19 cellular contexts compared by ENCODE assay signal in genomic region chr11:130470832-130471706, GRCh38. TPM values are rescaled to one million over a fixed set of nuclear protein-coding genes. Genes with fewer than 3 reads are reported as not detected.
DNase-seq lines count a peak whose midpoint lies in the region; ATAC-seq, FAIRE-seq and TF ChIP-seq lines count a peak whose summit lies in the region.
"Had no signal": no experiment of that assay in that cellular context is flagged by ENCODE, and none has a peak within 500 bp of the region (broad histone marks: within the 10 kb centered on the region; RNA-seq: fewer than 3 reads in every experiment).

No MANE protein-coding gene starts in this region.

- H3K27ac ChIP-seq in left ventricle myocardium inferior (replicated peaks) (peak overlapping the region; percentile 55), heart right ventricle (peak overlapping the region in 1 of 10 donors; percentile 31), K562 (ENCODE audit: extremely low read depth, low read depth, low read length) (no peak overlapping the region), neural progenitor cell (no peak overlapping the region), vagina (no peak overlapping the region), hepatocyte (no peak overlapping the region)
- H3K27ac ChIP-seq: C4-2B had no signal

- DNase-seq in left ventricle myocardium inferior: no peak
- no peak for DNase-seq in heart right ventricle
- no peak for DNase-seq in K562 (ENCODE audit: extremely low read depth in 1 of 4, low spot score in 3 of 4)
- no peak for DNase-seq in neural progenitor cell (ENCODE audit: low spot score)
- peak; percentile 67 to 72 for DNase-seq in vagina (ENCODE audit: extremely low spot score in 2 of 2)
- no peak for DNase-seq in hepatocyte (ENCODE audit: low spot score)
- no peak for DNase-seq in HAP-1 (ENCODE audit: low spot score in 2 of 2)
- no peak for DNase-seq in retina
- DNase-seq: BE2C; CD4-positive, alpha-beta memory T cell; GF-D8; HCEC 1CT; HFFc6 had no signal

- peaks cover 88% of the 10 kb centered on the region for H3K36me3 ChIP-seq in left ventricle myocardium inferior
- peaks cover 0 to 91% (median 44%) of the 10 kb centered on the region in 9 donors for H3K36me3 ChIP-seq in heart right ventricle
- no peaks in the 10 kb centered on the region for H3K36me3 ChIP-seq in K562 (ENCODE audit: control insufficient read depth, insufficient read depth, low read length)
- H3K36me3 ChIP-seq in neural progenitor cell: no peaks in the 10 kb centered on the region
- no peaks in the 10 kb centered on the region for H3K36me3 ChIP-seq in vagina
- H3K36me3 ChIP-seq in hepatocyte (replicated peaks; ENCODE audit: insufficient read depth, low read depth): no peaks in the 10 kb centered on the region
- H3K36me3 ChIP-seq in HAP-1 (replicated peaks): no peaks in the 10 kb centered on the region
- H3K36me3 ChIP-seq: BE2C had no signal

- no peak for TF ChIP-seq POLR2A in K562 (conservative IDR thresholded peaks at IDR 0.05)
- no peak for TF ChIP-seq POLR2A in vagina (IDR thresholded peaks at IDR 0.05)

- no peak for TF ChIP-seq RAD21 in K562 (CRISPR knock-in tag; conservative IDR thresholded peaks at IDR 0.05 in 1 of 2, IDR thresholded peaks at IDR 0.05 in 1 of 2)

- CTCF ChIA-PET in K562 (lab: Yijun Ruan, JAX; ENCODE audit: low intra/inter-chr PET ratio): no interaction called here

- no peak for ATAC-seq in heart right ventricle
- ATAC-seq in K562: no peak
- ATAC-seq: HepG2 had no signal

- 92 to 94% methylated on average over 20 of the region's 20 CpGs for WGBS in heart right ventricle, 2 donors
- 4% methylated on average over 20 of the region's 20 CpGs for WGBS in K562 (ENCODE audit: insufficient coverage, low coverage, missing lambda C conversion rate)
- 94% methylated on average over 20 of the region's 20 CpGs for WGBS in hepatocyte (ENCODE audit: low lambda C conversion rate, missing lambda C conversion rate)

- H3K79me2 ChIP-seq in K562 (ENCODE audit: control insufficient read depth, insufficient read depth, low read length) (no peaks in the 10 kb centered on the region), neural progenitor cell (ENCODE audit: low read depth) (no peaks in the 10 kb centered on the region), hepatocyte (no peaks in the 10 kb centered on the region)

- POLR2A ChIA-PET in K562 (lab: Yijun Ruan, JAX): no interaction called here

- no peaks in the 10 kb centered on the region for H3K9me2 ChIP-seq in hepatocyte (replicated peaks; ENCODE audit: insufficient read depth)

- H4K20me1 ChIP-seq in K562 (replicated peaks; ENCODE audit: control insufficient read depth, insufficient read depth, low read length): no peaks in the 10 kb centered on the region; the same call in 1 of the 2 replicates
- H4K20me1 ChIP-seq in neural progenitor cell (ENCODE audit: low read depth): no peaks in the 10 kb centered on the region
- no peaks in the 10 kb centered on the region for H4K20me1 ChIP-seq in hepatocyte (ENCODE audit: insufficient read depth, poor library complexity, severe bottlenecking)

- H3K9me3 ChIP-seq in left ventricle myocardium inferior (replicated peaks) (no peaks in the 10 kb centered on the region), heart right ventricle (no peaks in the 10 kb centered on the region), K562 (replicated peaks; ENCODE audit: control insufficient read depth, insufficient read depth, low read depth, low read length) (no peaks in the 10 kb centered on the region), neural progenitor cell (ENCODE audit: low read depth) (no peaks in the 10 kb centered on the region), vagina (no peaks in the 10 kb centered on the region), hepatocyte (ENCODE audit: low read depth) (no peaks in the 10 kb centered on the region), HAP-1 (no peaks in the 10 kb centered on the region)
- H3K9me3 ChIP-seq: BE2C had no signal

- H3K4me2 ChIP-seq in K562 (ENCODE audit: insufficient read depth, low read length): no peak overlapping the region
- H3K4me2 ChIP-seq in neural progenitor cell: no peak overlapping the region
- no peak overlapping the region for H3K4me2 ChIP-seq in hepatocyte

- no peaks in the 10 kb centered on the region for H3K27me3 Mint-ChIP-seq in neural progenitor cell (ENCODE audit: insufficient read depth, low read depth)

- no TSS peak for BruUV-seq in K562 (replicated peaks; lab: Mats Ljungman, UMichigan)

- H3K36me3 Mint-ChIP-seq in neural progenitor cell: peaks cover 2% of the 10 kb centered on the region
- H3K36me3 Mint-ChIP-seq: CD4-positive, alpha-beta memory T cell had no signal

- H3K4me1 ChIP-seq in left ventricle myocardium inferior (peaks cover 16% of the 10 kb centered on the region), heart right ventricle (peaks cover 0 to 5% (median 1%) of the 10 kb centered on the region in 9 donors), K562 (replicated peaks in 1 of 2; ENCODE audit: control insufficient read depth in 2 of 2, insufficient read depth in 2 of 2, low read length in 2 of 2) (peaks cover 0 to 10% of the 10 kb centered on the region in 2 experiments; a peak in 1 of 5 replicates), neural progenitor cell (no peaks in the 10 kb centered on the region), vagina (no peaks in the 10 kb centered on the region), hepatocyte (ENCODE audit: insufficient read depth) (peaks cover 5% of the 10 kb centered on the region), HAP-1 (no peaks in the 10 kb centered on the region)
- H3K4me1 ChIP-seq: BE2C had no signal

- no peaks in the 10 kb centered on the region for H3K27me3 ChIP-seq in left ventricle myocardium inferior (ENCODE audit: low read depth)
- no peaks in the 10 kb centered on the region for H3K27me3 ChIP-seq in heart right ventricle
- peaks cover 35 to 72% of the 10 kb centered on the region in 2 experiments for H3K27me3 ChIP-seq in K562 (ENCODE audit: control insufficient read depth in 2 of 2, insufficient read depth in 2 of 2, low read length in 2 of 2)
- H3K27me3 ChIP-seq in neural progenitor cell: no peaks in the 10 kb centered on the region
- H3K27me3 ChIP-seq in vagina: no peaks in the 10 kb centered on the region
- no peaks in the 10 kb centered on the region for H3K27me3 ChIP-seq in hepatocyte
- no peaks in the 10 kb centered on the region for H3K27me3 ChIP-seq in HAP-1 (ENCODE audit: low read depth)
- H3K27me3 ChIP-seq: BE2C had no signal

- in situ Hi-C loops in K562 (cut with MboI): no loop called here
- in situ Hi-C loops in HAP-1 (cut with MboI; ENCODE audit: low sequenced_read_pairs): no loop called here

- no peak overlapping the region for H3K4me3 Mint-ChIP-seq in neural progenitor cell
- H3K4me3 Mint-ChIP-seq: CD4-positive, alpha-beta memory T cell; HFFc6 had no signal

- intact Hi-C loops in left ventricle myocardium inferior (cut with micrococcal nuclease) (no loop called here), heart right ventricle (cut with DNase I) (no loop called here), K562 (cut with micrococcal nuclease) (no loop called here), vagina (cut with DNase I) (no loop called here)

- peak overlapping the region; percentile 60 for H3K27ac Mint-ChIP-seq in neural progenitor cell
- H3K27ac Mint-ChIP-seq: CD4-positive, alpha-beta memory T cell; HFFc6 had no signal

- H3K9me1 ChIP-seq in K562 (ENCODE audit: control insufficient read depth, insufficient read depth, low read length): peaks cover 3% of the 10 kb centered on the region

- TF ChIP-seq CTCF in left ventricle myocardium inferior (IDR thresholded peaks at IDR 0.05; ENCODE audit: borderline replicate concordance) (no peak), heart right ventricle (IDR thresholded peaks at IDR 0.05) (no peak), K562 (IDR thresholded peaks at IDR 0.05 in 2 of 3, conservative IDR thresholded peaks at IDR 0.05 in 1 of 3; ENCODE audit: insufficient read depth in 2 of 3, low read depth in 1 of 3, low read length in 3 of 3) (no peak), neural progenitor cell (IDR thresholded peaks at IDR 0.05) (no peak), vagina (IDR thresholded peaks at IDR 0.05) (no peak), hepatocyte (IDR thresholded peaks at IDR 0.05; ENCODE audit: poor library complexity) (no peak)

- H3K9ac ChIP-seq in K562 (ENCODE audit: insufficient read depth in 1 of 2, low read depth in 2 of 2, low read length in 2 of 2) (no peak overlapping the region), neural progenitor cell (no peak overlapping the region)

- no peak for TF ChIP-seq EP300 in K562 (IDR thresholded peaks at IDR 0.05; ENCODE audit: low read length)

- no peaks in the 10 kb centered on the region for H3K9me3 Mint-ChIP-seq in neural progenitor cell
- H3K9me3 Mint-ChIP-seq: CD4-positive, alpha-beta memory T cell; HFFc6 had no signal

- H2AFZ ChIP-seq in K562 (ENCODE audit: low read depth, low read length): no peak overlapping the region
- H2AFZ ChIP-seq in neural progenitor cell (replicated peaks): no peak overlapping the region
- no peak overlapping the region for H2AFZ ChIP-seq in hepatocyte

- FAIRE-seq in K562 (lab: Jason Lieb, UNC): no peak
- FAIRE-seq: A204.1, D721Med, H1, HepG2, HTR-8/SVneo had no signal

- peaks cover 6% of the 10 kb centered on the region for H3K4me1 Mint-ChIP-seq in neural progenitor cell
- H3K4me1 Mint-ChIP-seq: CD4-positive, alpha-beta memory T cell had no signal

- H3K4me3 ChIP-seq in left ventricle myocardium inferior (no peak overlapping the region), heart right ventricle (no peak overlapping the region), K562 (no peak overlapping the region), neural progenitor cell (no peak overlapping the region), vagina (no peak overlapping the region), hepatocyte (no peak overlapping the region), HAP-1 (no peak overlapping the region)

- H3F3A ChIP-seq in neural progenitor cell (ENCODE audit: low read depth): no peaks in the 10 kb centered on the region

RNA-seq across cellular contexts. Expression of gene ADAMTS15, which starts 22.6 kb away (rescaled TPM):
- total RNA-seq in left ventricle myocardium inferior (22.9 TPM), heart right ventricle (10 to 100 TPM in 8 of 10 donors, 1 to 10 TPM in 2; 7.7 to 49.4 (median 14.2) TPM), K562 (2014; rRNA removed) (not detected in 2 replicates), K562 (2014; rRNA removed; fragmentation: Illumina TruSeq; extraction: Trizol) (not detected in 2 replicates), K562 (2015; rRNA removed; fragmentation: Illumina TruSeq; extraction: Trizol) (not detected in 2 replicates), K562 (2021) (0.04 TPM in 2 replicates), neural progenitor cell (ENCODE audit: low replicate concordance) (0.09 and 0.25 TPM in 2 replicates), vagina (12.0 TPM), hepatocyte (10.1 and 14.6 TPM in 2 replicates)
- polyA plus RNA-seq in heart right ventricle (10 to 100 TPM; 16.9 to 36.3 TPM), K562 (2011; rRNA removed) (not detected in 2 replicates), K562 (2014; fragmentation: Illumina TruSeq; extraction: Trizol) (not detected in 2 replicates), K562 (2014; fragmentation: Nextera tagmentation; extraction: Ambion mirVana) (not detected), K562 (2014; rRNA removed) (not detected in 2 replicates), hepatocyte (4.5 and 5.4 TPM in 2 replicates)
- not detected in 2 replicates for total RNA-seq in K562 (2011; cell fraction: chromatin; rRNA removed; ENCODE audit: low replicate concordance)
- not detected in 2 replicates for total RNA-seq in K562 (2011; cell fraction: nucleolus; rRNA removed)
- not detected in 2 replicates for total RNA-seq in K562 (2011; cell fraction: nucleoplasm; rRNA removed)
- not detected in 2 replicates for polyA plus RNA-seq in K562 (2011; cell fraction: cytosol; rRNA removed)
- not detected in 2 replicates for polyA plus RNA-seq in K562 (2011; cell fraction: nucleus; rRNA removed)
- not detected in 2 replicates for polyA plus RNA-seq in K562 (2012)
- not detected in 2 replicates for polyA minus RNA-seq in K562 (2011; rRNA and poly(A)+ RNA removed)
- not detected in 2 replicates for polyA minus RNA-seq in K562 (2011; cell fraction: cytosol; rRNA and poly(A)+ RNA removed)
- not detected in 2 replicates for polyA minus RNA-seq in K562 (2011; cell fraction: nucleus; rRNA and poly(A)+ RNA removed)
- total RNA-seq: CD4-positive, alpha-beta memory T cell had no signal
- polyA plus RNA-seq: CD4-positive, alpha-beta memory T cell had no signal

RNA-seq across cellular contexts. Expression of gene ADAMTS8, which starts 42.7 kb away (rescaled TPM):
- total RNA-seq in left ventricle myocardium inferior (0.85 TPM), heart right ventricle (1 to 10 TPM in 5 of 10 donors, under 1 TPM in 5; 0.28 to 2.6 (median 1.1) TPM), K562 (2014; rRNA removed) (not detected in 2 replicates), K562 (2014; rRNA removed; fragmentation: Illumina TruSeq; extraction: Trizol) (not detected in 2 replicates), K562 (2015; rRNA removed; fragmentation: Illumina TruSeq; extraction: Trizol) (not detected in 2 replicates), K562 (2021) (not detected in 2 replicates), neural progenitor cell (ENCODE audit: low replicate concordance) (not detected in 2 replicates), vagina (1.5 TPM), hepatocyte (1.9 and 2.3 TPM in 2 replicates)
- polyA plus RNA-seq in heart right ventricle (1 to 10 TPM in 1 of 2 donors, under 1 TPM in 1; 0.29 to 2.1 TPM), K562 (2011; rRNA removed) (not detected in 2 replicates), K562 (2014; fragmentation: Illumina TruSeq; extraction: Trizol) (not detected in 2 replicates), K562 (2014; fragmentation: Nextera tagmentation; extraction: Ambion mirVana) (not detected), K562 (2014; rRNA removed) (not detected in 2 replicates), hepatocyte (1.2 and 1.7 TPM in 2 replicates)
- not detected in 2 replicates for total RNA-seq in K562 (2011; cell fraction: chromatin; rRNA removed; ENCODE audit: low replicate concordance)
- not detected in 2 replicates for total RNA-seq in K562 (2011; cell fraction: nucleolus; rRNA removed)
- not detected in 2 replicates for total RNA-seq in K562 (2011; cell fraction: nucleoplasm; rRNA removed)
- not detected in 2 replicates for polyA plus RNA-seq in K562 (2011; cell fraction: cytosol; rRNA removed)
- polyA plus RNA-seq in K562 (2011; cell fraction: nucleus; rRNA removed): not detected in 2 replicates
- not detected in 2 replicates for polyA plus RNA-seq in K562 (2012)
- polyA minus RNA-seq in K562 (2011; rRNA and poly(A)+ RNA removed): not detected in 2 replicates
- not detected in 2 replicates for polyA minus RNA-seq in K562 (2011; cell fraction: cytosol; rRNA and poly(A)+ RNA removed)
- polyA minus RNA-seq in K562 (2011; cell fraction: nucleus; rRNA and poly(A)+ RNA removed): not detected in 2 replicates
- total RNA-seq: CD4-positive, alpha-beta memory T cell; HepG2; HFFc6 had no signal
- polyA plus RNA-seq: CD4-positive, alpha-beta memory T cell; HepG2 had no signal

Comparison
In these comparisons a context has a peak if more than half of its experiments do, and no peak if none do; other contexts are left out.
1. DNase-seq: peak in vagina (2 of 2); none in left ventricle myocardium inferior (single experiment), heart right ventricle (0 of 2), K562 (0 of 4), neural progenitor cell (single experiment), hepatocyte (single experiment), HAP-1 (0 of 2) and retina (single experiment).